26 cellular contexts compared by ENCODE assay signal in genomic region chr13:111589992-111590391, GRCh38.
A peak's percentile ranks its signal among the peaks of the same experiment; 100 is the strongest.
DNase-seq lines count a peak whose midpoint lies in the region; ATAC-seq, FAIRE-seq and TF ChIP-seq lines count a peak whose summit lies in the region.
"Had no signal": no experiment of that assay in that cellular context is flagged by ENCODE, and none has a peak within 500 bp of the region (broad histone marks: within the 10 kb centered on the region; RNA-seq: fewer than 3 reads in every experiment).

No MANE protein-coding gene starts in this region.

- no peaks in the 10 kb centered on the region for H3F3A ChIP-seq in neural progenitor cell (ENCODE audit: low read depth)

- TF ChIP-seq RAD21 in H1 (IDR thresholded peaks at IDR 0.05 in 1 of 2, conservative IDR thresholded peaks at IDR 0.05 in 1 of 2; ENCODE audit: low read depth in 2 of 2, low read length in 2 of 2), result no peak

- no peak overlapping the region for H2BK120ac ChIP-seq in H1 (replicated peaks; ENCODE audit: low read depth, low read length)

- H3K79me2 ChIP-seq in H1 (ENCODE audit: control insufficient read depth in 1 of 2, insufficient read depth in 2 of 2, low read length in 2 of 2), result no peaks in the 10 kb centered on the region
- no peaks in the 10 kb centered on the region for H3K79me2 ChIP-seq in neural progenitor cell (ENCODE audit: low read depth)

- peaks cover 4% of the 10 kb centered on the region; the same call in 1 of the 2 replicates for H3K23me2 ChIP-seq in H1 (ENCODE audit: low read depth, low read length)

- H3K36me3 ChIP-seq in HEK293 (ENCODE audit: control insufficient read depth in 2 of 2, insufficient read depth in 1 of 2, low read length in 2 of 2) (no peaks in the 10 kb centered on the region), H1 (ENCODE audit: control insufficient read depth in 2 of 4, insufficient read depth in 4 of 4, low read length in 3 of 4) (no peaks in the 10 kb centered on the region), neural progenitor cell (no peaks in the 10 kb centered on the region), heart right ventricle (no peaks in the 10 kb centered on the region)
- H3K36me3 ChIP-seq: BE2C, BLaER1 had no signal

- FAIRE-seq in H1 (lab: Jason Lieb, UNC), result no peak
- FAIRE-seq: A204.1, GM12891, GM18507 had no signal

- TF ChIP-seq POLR2A in H1 (IDR thresholded peaks at IDR 0.05; ENCODE audit: control extremely low read depth in 1 of 2, low read depth in 2 of 2, low read length in 2 of 2), result no peak

- H3K4me1 ChIP-seq in HEK293 (ENCODE audit: control insufficient read depth, insufficient read depth, low read length) (no peaks in the 10 kb centered on the region), H1 (replicated peaks in 1 of 4; ENCODE audit: control insufficient read depth in 3 of 4, insufficient read depth in 4 of 4, low read length in 3 of 4) (no peaks in the 10 kb centered on the region), neural progenitor cell (no peaks in the 10 kb centered on the region), heart right ventricle (no peaks in the 10 kb centered on the region)
- H3K4me1 ChIP-seq: BE2C had no signal

- no peak overlapping the region for H4K5ac ChIP-seq in H1 (ENCODE audit: insufficient read length, low read depth, low read length)

- H3K4me2 ChIP-seq in H1 (ENCODE audit: insufficient read depth in 1 of 2, low read depth in 2 of 2, low read length in 2 of 2) (no peak overlapping the region), neural progenitor cell (no peak overlapping the region)

- H3K27me3 Mint-ChIP-seq in neural progenitor cell (ENCODE audit: insufficient read depth, low read depth), result peaks cover 5% of the 10 kb centered on the region
- H3K27me3 Mint-ChIP-seq: CD4-positive, alpha-beta memory T cell; CD4-positive, CD25-positive, alpha-beta regulatory T cell had no signal

- CTCF ChIA-PET in HEK293 (lab: Yijun Ruan, JAX) (no interaction called here), H1 (lab: Charles Lee; ENCODE audit: partially characterized antibody) (interaction anchor here (1.7 kb wide), 1 partner anchor 49 kb away, joined by 3 read pairs; no protein-coding TSS in a partner anchor)

- TF ChIP-seq CTCF in HEK293 (tag by site-specific recombination; IDR thresholded peaks at IDR 0.05) (no peak), H1 (IDR thresholded peaks at IDR 0.05; ENCODE audit: control extremely low read depth in 1 of 3, insufficient read depth in 1 of 3, low read depth in 1 of 3, low read length in 3 of 3) (no peak), neural progenitor cell (IDR thresholded peaks at IDR 0.05) (no peak), heart right ventricle (IDR thresholded peaks at IDR 0.05) (no peak)

- H3K14ac ChIP-seq in H1 (ENCODE audit: insufficient read length), result no peak overlapping the region

- TF ChIP-seq EP300 in H1 (IDR thresholded peaks at IDR 0.05; ENCODE audit: borderline replicate concordance in 1 of 2, low read depth in 2 of 2, low read length in 2 of 2), result no peak

- no peaks in the 10 kb centered on the region for H3K79me1 ChIP-seq in H1 (ENCODE audit: low read depth, low read length)

- POLR2A ChIA-PET in HEK293 (lab: Yijun Ruan, JAX), result no interaction called here
- POLR2A ChIA-PET in H1 (lab: Charles Lee; ENCODE audit: partially characterized antibody), result no interaction called here

- H3K27ac Mint-ChIP-seq in neural progenitor cell, result no peak overlapping the region
- H3K27ac Mint-ChIP-seq: CD14-positive monocyte; CD4-positive, alpha-beta memory T cell; CD8-positive, alpha-beta memory T cell had no signal

- H2AFZ ChIP-seq in H1 (ENCODE audit: low read length) (no peak overlapping the region), neural progenitor cell (replicated peaks) (no peak overlapping the region)

- H3K27ac ChIP-seq in HEK293 (ENCODE audit: extremely low read depth, low read depth, low read length) (no peak overlapping the region), H1 (ENCODE audit: low read depth, low read length) (no peak overlapping the region), neural progenitor cell (no peak overlapping the region), heart right ventricle (no peak overlapping the region)

- H3K4ac ChIP-seq in H1 (replicated peaks; ENCODE audit: insufficient read length, low read depth, low read length), result no peak overlapping the region

- H4K91ac ChIP-seq in H1 (replicated peaks; ENCODE audit: insufficient read length, low read length), result no peak overlapping the region

- no peak for ATAC-seq in HG03196 (IDR thresholded peaks at IDR 0.05; ENCODE audit: unreplicated experiment)
- ATAC-seq in heart right ventricle, result no peak

- no peak for DNase-seq in H1 (ENCODE audit: low read depth in 1 of 2, low spot score in 2 of 2)
- DNase-seq in neural progenitor cell (ENCODE audit: low spot score), result no peak
- no peak for DNase-seq in GM19240 (ENCODE audit: insufficient read length, low spot score)
- DNase-seq in heart right ventricle, result no peak
- DNase-seq: 8988T; ACHN; BE2C; C1 segment of cervical spinal cord; CD4-positive, alpha-beta memory T cell; CD4-positive, CD25-positive, alpha-beta regulatory T cell; CD8-positive, alpha-beta memory T cell; COR-L47; DMS 273 treated with DMSO at 0.1 percent for 48 hours; DMS153; DMS53; DMS79; DND-41; EL; GDM1 had no signal

- H3K4me3 ChIP-seq in HEK293 (ENCODE audit: low read depth, low read length) (no peak overlapping the region), H1 (ENCODE audit: extremely low read depth in 1 of 4, insufficient read depth in 2 of 4, low read depth in 3 of 4, low read length in 4 of 4) (no peak overlapping the region), neural progenitor cell (no peak overlapping the region), heart right ventricle (no peak overlapping the region)
- H3K4me3 ChIP-seq: BLaER1 had no signal

- no peak overlapping the region for H2BK12ac ChIP-seq in H1 (ENCODE audit: low read depth, low read length)

- intact Hi-C loops in heart right ventricle (cut with DNase I), result loop anchor here in 1 of 10 donors (10.0 kb wide), 1 partner anchor 1005 kb away; no protein-coding TSS in a partner anchor

- H3K27me3 ChIP-seq in H1 (replicated peaks in 1 of 4; ENCODE audit: control insufficient read depth in 3 of 4, extremely low read depth in 1 of 4, insufficient read depth in 3 of 4, low read length in 3 of 4), result no peaks in the 10 kb centered on the region
- no peaks in the 10 kb centered on the region for H3K27me3 ChIP-seq in neural progenitor cell
- peaks cover 0 to 16% (median 0%) of the 10 kb centered on the region in 7 donors for H3K27me3 ChIP-seq in heart right ventricle
- H3K27me3 ChIP-seq: BLaER1 had no signal

- peak overlapping the region; percentile 69 for H3K56ac ChIP-seq in H1 (replicated peaks; ENCODE audit: insufficient read length, low read depth, low read length)

- 94 to 100% methylated on average over 2 to 7 of the region's 7 CpGs for whole genome bisulfite sequencing in H1 (ENCODE audit: extremely low coverage in 1 of 2, insufficient coverage in 1 of 2, insufficient read length in 1 of 2, insufficient replicate concordance in 2 of 2, low coverage in 1 of 2, low lambda C conversion rate in 2 of 2, missing lambda C conversion rate in 1 of 2), 2 experiments
- 89 to 90% methylated on average over 7 of the region's 7 CpGs for WGBS in heart right ventricle, 2 donors

- H2BK5ac ChIP-seq in H1 (ENCODE audit: low read depth, low read length), result no peak overlapping the region

- H3K9me3 ChIP-seq in HEK293 (ENCODE audit: control insufficient read depth, insufficient read depth, low read depth, low read length), result no peaks in the 10 kb centered on the region
- H3K9me3 ChIP-seq in H1 (ENCODE audit: insufficient read depth in 2 of 2, low read depth in 1 of 2, low read length in 1 of 2), result peaks cover 0 to under 1% of the 10 kb centered on the region in 2 experiments; a peak in 1 of 4 replicates
- H3K9me3 ChIP-seq in neural progenitor cell (ENCODE audit: low read depth), result no peaks in the 10 kb centered on the region
- peaks cover 0 to 6% (median 0%) of the 10 kb centered on the region in 11 donors for H3K9me3 ChIP-seq in heart right ventricle
- H3K9me3 ChIP-seq: BE2C, BLaER1 had no signal

- peaks cover 5% of the 10 kb centered on the region for H3K9me3 Mint-ChIP-seq in neural progenitor cell

- H3K4me3 Mint-ChIP-seq in neural progenitor cell, result peak overlapping the region; percentile 5
- H3K4me3 Mint-ChIP-seq: CD14-positive monocyte; CD4-positive, alpha-beta memory T cell; CD4-positive, CD25-positive, alpha-beta regulatory T cell; CD8-positive, alpha-beta memory T cell had no signal

- no peak overlapping the region for H2BK15ac ChIP-seq in H1 (ENCODE audit: low read length)

- no peak overlapping the region for H2AK5ac ChIP-seq in H1 (ENCODE audit: low read depth, low read length)

- no peak overlapping the region for H3K18ac ChIP-seq in H1 (ENCODE audit: extremely low read depth, low read length)

- H4K20me1 ChIP-seq in H1 (replicated peaks in 1 of 2; ENCODE audit: control insufficient read depth in 1 of 2, insufficient read depth in 2 of 2, low read length in 2 of 2) (no peaks in the 10 kb centered on the region), neural progenitor cell (ENCODE audit: low read depth) (no peaks in the 10 kb centered on the region)
- H4K20me1 ChIP-seq: BLaER1 had no signal

- H3K4me1 Mint-ChIP-seq in neural progenitor cell, result peaks cover 2% of the 10 kb centered on the region
- H3K4me1 Mint-ChIP-seq: CD14-positive monocyte; CD4-positive, alpha-beta memory T cell; CD8-positive, alpha-beta memory T cell had no signal

- H4K8ac ChIP-seq in H1 (ENCODE audit: extremely low read depth, insufficient read depth, low read length), result no peak overlapping the region

- H3K9ac ChIP-seq in H1 (replicated peaks in 1 of 4; ENCODE audit: extremely low read depth in 1 of 4, low read depth in 3 of 4, low read length in 3 of 4), result no peak overlapping the region
- H3K9ac ChIP-seq in neural progenitor cell, result no peak overlapping the region
- H3K9ac ChIP-seq: BLaER1 had no signal

- H3K23ac ChIP-seq in H1 (ENCODE audit: insufficient read length), result no peak overlapping the region

- no peak overlapping the region for H2BK20ac ChIP-seq in H1 (ENCODE audit: low read length)

- H3K36me3 Mint-ChIP-seq in neural progenitor cell, result no peaks in the 10 kb centered on the region
- H3K36me3 Mint-ChIP-seq: CD14-positive monocyte; CD4-positive, CD25-positive, alpha-beta regulatory T cell had no signal

TF ChIP-seq in H1, 55 proteins besides CTCF, POLR2A, EP300 and RAD21 (continues in another document):
- TF ChIP-seq SP2 (IDR thresholded peaks at IDR 0.05; ENCODE audit: low read length) (no peak), ATF2 (IDR thresholded peaks at IDR 0.05; ENCODE audit: low read length) (no peak), CBX5 (IDR thresholded peaks at IDR 0.05; ENCODE audit: low read depth, low read length) (no peak)
